8 cellular contexts compared by ENCODE assay signal in genomic region chrX:47619486-47620302, GRCh38. TPM values are rescaled to one million over a fixed set of nuclear protein-coding genes. Genes with fewer than 3 reads are reported as not detected.
DNase-seq lines count a peak whose midpoint lies in the region; ATAC-seq, FAIRE-seq and TF ChIP-seq lines count a peak whose summit lies in the region.

Gene SYN1 (minus strand): TSS chrX:47619857. CDS start chrX:47619728, 129 bp downstream.

- no peaks in the 10 kb centered on the region for H3K36me3 ChIP-seq in BLaER1

- peaks cover 9% of the 10 kb centered on the region for H3K4me1 ChIP-seq in BLaER1

- H4K20me1 ChIP-seq in BLaER1: no peaks in the 10 kb centered on the region; the same call in 1 of the 2 replicates

- no peak within 1 kb of the TSS for H3K9ac ChIP-seq in BLaER1

- H3K27ac ChIP-seq in BLaER1 (no peak within 1 kb of the TSS), substantia nigra (ENCODE audit: low read depth, low read length, poor library complexity, severe bottlenecking) (no peak within 1 kb of the TSS)

- H3K9me3 ChIP-seq in BLaER1: no peaks in the 10 kb centered on the region

- peak within 1 kb of the TSS; percentile 43 for H3K4me2 ChIP-seq in BLaER1

- no peak within 1 kb of the TSS for H3K4me3 ChIP-seq in BLaER1

- no peak for FAIRE-seq in frontal cortex (lab: Jason Lieb, UNC)

- TF ChIP-seq CTCF in LNCAP (IDR thresholded peaks at IDR 0.05): peak; percentile 22; the same call in 1 of the 2 replicates

- ATAC-seq in GM19467 (IDR thresholded peaks at IDR 0.05; ENCODE audit: unreplicated experiment): peak; percentile 56

- DNase-seq in SK-MEL-5 (ENCODE audit: low read depth, low spot score) (peak; percentile 68), frontal cortex (ENCODE audit: low spot score in 2 of 2) (peak; percentile 93 to 94), occipital lobe (lab: John Stamatoyannopoulos, UW) (peak; percentile 63), substantia nigra (lab: John Stamatoyannopoulos, UW) (peak in 46 of 49 donors; percentile 4 to 86 (median 50))
- peak; percentile 32 to 73 (median 54) for DNase-seq in activated naive CD4-positive, alpha-beta T cell (lab: John Stamatoyannopoulos, UW)

- H3K27me3 ChIP-seq in BLaER1: peaks cover 40% of the 10 kb centered on the region

- in situ Hi-C loops in SK-MEL-5 (cut with HindIII; ENCODE audit: low pct_unique_long_range_greater_than_20kb, low sequenced_read_pairs): no loop called here

RNA-seq across cellular contexts. Expression of gene SYN1, which starts in this region (rescaled TPM):
- total RNA-seq in SK-MEL-5 (2014; rRNA removed; shearing (Covaris generic)): 0.05 TPM in 1 of 2 replicates, not detected in the other
- 0.11 and 0.13 TPM in 2 replicates for polyA plus RNA-seq in SK-MEL-5 (2015; cell fraction: cytosol; rRNA removed)
- 0.05 TPM in 1 of 2 replicates, not detected in the other for polyA plus RNA-seq in SK-MEL-5 (2015; cell fraction: nucleus; rRNA removed)
- 14.7 TPM for total RNA-seq in frontal cortex
- 17.5 TPM for total RNA-seq in occipital lobe

Comparison
In these comparisons a context has a peak if more than half of its experiments do, and no peak if none do; other contexts are left out.
1. RNA of gene SYN1 (total RNA-seq): 17.5 TPM in occipital lobe (single experiment) and 14.7 TPM in frontal cortex (single experiment); 0.05 TPM in SK-MEL-5; every median in the first group is over 10 times any median in the second.
2. Peak in DNase-seq in SK-MEL-5; RNA of the gene not detected or under 1 TPM.
3. Peak in every context shown above with its lines, with median percentiles within 50 percentile points of each other: DNase-seq.